ENCODE assay signal across 29 cellular contexts in genomic region chr17:50892101-50892776, GRCh38. TPM values are rescaled to one million over a fixed set of nuclear protein-coding genes. Genes with fewer than 3 reads are reported as not detected.
DNase-seq lines count a peak whose midpoint lies in the region; ATAC-seq, FAIRE-seq and TF ChIP-seq lines count a peak whose summit lies in the region.
"Had no signal": no experiment of that assay in that cellular context is flagged by ENCODE, and none has a peak within 500 bp of the region (broad histone marks: within the 10 kb centered on the region; RNA-seq: fewer than 3 reads in every experiment).

No MANE protein-coding gene starts in this region.

- no peak overlapping the region for H2BK15ac ChIP-seq in H9 (ENCODE audit: low read depth, low read length)

- peaks cover 0 to 12% (median 10%) of the 10 kb centered on the region in 3 donors for H3K27me3 Mint-ChIP-seq in immature natural killer cell (ENCODE audit: low read depth in 3 of 3)
- no peaks in the 10 kb centered on the region for H3K27me3 Mint-ChIP-seq in H9 (ENCODE audit: low read depth)

- H4K5ac ChIP-seq in H9 (ENCODE audit: insufficient read length, low read depth, low read length): no peak overlapping the region

- FAIRE-seq in HepG2 (lab: Jason Lieb, UNC): peak; percentile 56
- peak; percentile 51 for FAIRE-seq in K562 (lab: Jason Lieb, UNC)
- FAIRE-seq: HTR-8/SVneo, kidney had no signal

- H2BK12ac ChIP-seq in H9 (ENCODE audit: insufficient read length, low read depth, low read length): no peak overlapping the region

- H3K4me3 Mint-ChIP-seq in immature natural killer cell (no peak overlapping the region), H9 (no peak overlapping the region)
- H3K4me3 Mint-ChIP-seq: CD14-positive monocyte had no signal

- H3K79me1 ChIP-seq in H9 (ENCODE audit: insufficient read depth, low read depth, low read length, poor library complexity, severe bottlenecking): no peaks in the 10 kb centered on the region

- H3K56ac ChIP-seq in H9 (ENCODE audit: insufficient read length, low read depth, low read length): no peak overlapping the region

- BruUV-seq in HepG2 (replicated peaks; lab: Mats Ljungman, UMichigan): no TSS peak
- BruUV-seq in K562 (replicated peaks; lab: Mats Ljungman, UMichigan): no TSS peak

- no peak overlapping the region for H3K23ac ChIP-seq in H9 (ENCODE audit: insufficient read length, low read depth, low read length)

- H3K4me3 ChIP-seq in HepG2 (replicated peaks in 1 of 3; ENCODE audit: insufficient read depth in 1 of 3, low read depth in 2 of 3, low read length in 3 of 3) (peak overlapping the region; percentile 52 to 72 (median 62)), right lobe of liver (no peak overlapping the region), K562 (no peak overlapping the region)
- H3K4me3 ChIP-seq: HAP-1, right atrium auricular region, SK-N-MC, uterus had no signal

- no peak overlapping the region for H2BK5ac ChIP-seq in H9 (ENCODE audit: insufficient read length, low read length)

- H3K27me3 ChIP-seq in HepG2 (ENCODE audit: control insufficient read depth in 1 of 2, insufficient read depth in 2 of 2, low read length in 2 of 2): no peaks in the 10 kb centered on the region
- no peaks in the 10 kb centered on the region for H3K27me3 ChIP-seq in right lobe of liver
- no peaks in the 10 kb centered on the region for H3K27me3 ChIP-seq in K562 (ENCODE audit: control insufficient read depth in 2 of 2, insufficient read depth in 2 of 2, low read length in 2 of 2)
- no peaks in the 10 kb centered on the region for H3K27me3 ChIP-seq in H9 (ENCODE audit: insufficient read depth, low read length)
- H3K27me3 ChIP-seq: right atrium auricular region, uterus had no signal

- TF ChIP-seq CTCF in HepG2 (CRISPR knock-in tag; IDR thresholded peaks at IDR 0.05) (0 out of 2 replicates have a peak, but pooled peaks have one; percentile 6), right lobe of liver (IDR thresholded peaks at IDR 0.05) (no peak), K562 (IDR thresholded peaks at IDR 0.05 in 2 of 3, conservative IDR thresholded peaks at IDR 0.05 in 1 of 3; ENCODE audit: insufficient read depth in 2 of 3, low read depth in 1 of 3, low read length in 3 of 3) (no peak), H9 (conservative IDR thresholded peaks at IDR 0.05) (no peak)

- CTCF ChIA-PET in HepG2 (lab: Yijun Ruan, JAX; ENCODE audit: low intra/inter-chr PET ratio, low total read pairs) (no interaction called here), K562 (lab: Yijun Ruan, JAX; ENCODE audit: low intra/inter-chr PET ratio) (no interaction called here)

- no peak overlapping the region for H4K8ac ChIP-seq in H9 (replicated peaks; ENCODE audit: insufficient read length, low read depth, low read length)

- H4K91ac ChIP-seq in H9 (ENCODE audit: insufficient read length, low read depth, low read length): no peak overlapping the region

- no peak overlapping the region for H3K4ac ChIP-seq in H9 (ENCODE audit: low read depth, low read length)

- H3K14ac ChIP-seq in H9 (ENCODE audit: insufficient read depth, low read length): no peak overlapping the region

- no peaks in the 10 kb centered on the region for H3K36me3 Mint-ChIP-seq in immature natural killer cell
- no peaks in the 10 kb centered on the region for H3K36me3 Mint-ChIP-seq in H9 (ENCODE audit: insufficient read depth in 1 of 3, low read depth in 3 of 3)
- H3K36me3 Mint-ChIP-seq: CD14-positive monocyte had no signal

- no peak for ATAC-seq in HepG2
- no peak for ATAC-seq in right lobe of liver
- no peak for ATAC-seq in K562

- H2AFZ ChIP-seq in HepG2 (ENCODE audit: low read length): no peak overlapping the region
- no peak overlapping the region for H2AFZ ChIP-seq in K562 (ENCODE audit: low read depth, low read length)
- no peak overlapping the region for H2AFZ ChIP-seq in H9 (ENCODE audit: low read length)

- TF ChIP-seq RAD21 in HepG2 (CRISPR knock-in tag; IDR thresholded peaks at IDR 0.05): no peak
- no peak for TF ChIP-seq RAD21 in K562 (CRISPR knock-in tag; conservative IDR thresholded peaks at IDR 0.05 in 1 of 2, IDR thresholded peaks at IDR 0.05 in 1 of 2)

- no peak overlapping the region for H2BK120ac ChIP-seq in H9 (ENCODE audit: low read depth, low read length, poor library complexity, severe bottlenecking)

- no peaks in the 10 kb centered on the region for H3K23me2 ChIP-seq in H9 (ENCODE audit: insufficient read length, low read depth, low read length, poor library complexity, severe bottlenecking)

- peaks cover under 1 to 7% of the 10 kb centered on the region in 2 donors for H3K4me1 Mint-ChIP-seq in immature natural killer cell
- H3K4me1 Mint-ChIP-seq in H9: peaks cover 37 to 39% of the 10 kb centered on the region in 2 experiments

- H4K20me1 ChIP-seq in HepG2 (ENCODE audit: insufficient read depth, low read length) (no peaks in the 10 kb centered on the region), K562 (replicated peaks; ENCODE audit: control insufficient read depth, insufficient read depth, low read length) (no peaks in the 10 kb centered on the region), H9 (ENCODE audit: control insufficient read depth, insufficient read depth, insufficient read length) (no peaks in the 10 kb centered on the region)

- H3K79me2 ChIP-seq in HepG2 (ENCODE audit: insufficient read depth, low read length) (peaks cover 10% of the 10 kb centered on the region), K562 (ENCODE audit: control insufficient read depth, insufficient read depth, low read length) (no peaks in the 10 kb centered on the region), H9 (ENCODE audit: insufficient read depth, low read length) (no peaks in the 10 kb centered on the region)

- H3K9me3 Mint-ChIP-seq in immature natural killer cell: no peaks in the 10 kb centered on the region
- H3K9me3 Mint-ChIP-seq in H9: no peaks in the 10 kb centered on the region
- H3K9me3 Mint-ChIP-seq: CD14-positive monocyte had no signal

- H3K9me3 ChIP-seq in HepG2 (ENCODE audit: low read length): no peaks in the 10 kb centered on the region
- H3K9me3 ChIP-seq in right lobe of liver: no peaks in the 10 kb centered on the region
- no peaks in the 10 kb centered on the region for H3K9me3 ChIP-seq in K562 (replicated peaks; ENCODE audit: control insufficient read depth, insufficient read depth, low read depth, low read length)
- no peaks in the 10 kb centered on the region for H3K9me3 ChIP-seq in H9 (ENCODE audit: control insufficient read depth, low read depth, low read length)
- H3K9me3 ChIP-seq: HAP-1, right atrium auricular region, uterus had no signal

- H3T11ph ChIP-seq in H9 (ENCODE audit: low read length): no peak overlapping the region

- in situ Hi-C loops in HepG2 (cut with HindIII; ENCODE audit: extremely low pct_ligation_motif_present, low pct_unique_long_range_greater_than_20kb) (no loop called here), K562 (cut with MboI) (no loop called here)

- intact Hi-C loops in HepG2 (cut with micrococcal nuclease; ENCODE audit: unreplicated experiment): loop anchor here (2.0 kb wide), 2 partner anchors 17 to 25 kb away; partner anchors contain the start of gene TOB1
- intact Hi-C loops in right lobe of liver (cut with DNase I): no loop called here
- intact Hi-C loops in K562 (cut with micrococcal nuclease): no loop called here

- H3K36me3 ChIP-seq in HepG2 (replicated peaks in 1 of 2; ENCODE audit: control insufficient read depth in 1 of 2, insufficient read depth in 2 of 2, low read length in 2 of 2): no peaks in the 10 kb centered on the region
- H3K36me3 ChIP-seq in right lobe of liver: no peaks in the 10 kb centered on the region
- H3K36me3 ChIP-seq in K562 (ENCODE audit: control insufficient read depth, insufficient read depth, low read length): no peaks in the 10 kb centered on the region
- H3K36me3 ChIP-seq: HAP-1, right atrium auricular region, uterus had no signal

- no peak overlapping the region for H3K18ac ChIP-seq in H9 (ENCODE audit: insufficient read length, low read depth, low read length)

- no peak overlapping the region for H2AK5ac ChIP-seq in H9 (ENCODE audit: insufficient read length, low read length)

- peak; percentile 72 for DNase-seq in HepG2 (ENCODE audit: low spot score)
- DNase-seq in right lobe of liver: no peak
- DNase-seq in K562 (ENCODE audit: extremely low read depth in 1 of 4, low spot score in 3 of 4): peak in 1 of 4 experiments; percentile 4
- peak; percentile 46 for DNase-seq in left kidney (ENCODE audit: low read depth, low spot score)
- DNase-seq in activated T-cell treated with anti-CD3 and anti-CD28 coated beads, Interleukin-2, amount 50 U/mL, for 1 hour: no peak
- no peak for DNase-seq in AML-193 (lab: John Stamatoyannopoulos, UW)
- no peak for DNase-seq in immature natural killer cell
- no peak for DNase-seq in H9
- DNase-seq: ACHN; activated CD4-positive, alpha-beta T cell treated with anti-CD3 and anti-CD28 coated beads, Interleukin-2, amount 50 U/mL, for 4 hours; activated gamma-delta T cell treated with Interleukin-2 at 50 U/mL for 16 hours; dermis blood vessel endothelial cell; DND-41; foreskin fibroblast; hippocampal formation; kidney; NCI-H2171; NCI-H82; occipital lobe; stimulated activated CD4-positive, alpha-beta T cell treated with anti-CD3 and anti-CD28 coated beads, Interleukin-15, amount 100 ng/mL, for 24 hours; T-helper 2 cell; uterus had no signal

- TF ChIP-seq POLR2A in HepG2 (IDR thresholded peaks at IDR 0.05; ENCODE audit: insufficient read depth in 1 of 2, low read depth in 2 of 2, low read length in 2 of 2) (0 out of 4 replicates have a peak, but pooled peaks of 1 of the 2 experiments have one; percentile 29), right lobe of liver (IDR thresholded peaks at IDR 0.05) (no peak), K562 (conservative IDR thresholded peaks at IDR 0.05) (no peak)

- H3K9me1 ChIP-seq in K562 (ENCODE audit: control insufficient read depth, insufficient read depth, low read length): no peaks in the 10 kb centered on the region

- no peak overlapping the region for H2BK20ac ChIP-seq in H9 (ENCODE audit: low read depth, low read length, poor library complexity, severe bottlenecking)

- H3K4me1 ChIP-seq in HepG2 (ENCODE audit: insufficient read depth, low read length) (peaks cover 81% of the 10 kb centered on the region), right lobe of liver (peaks cover 0 to 25% (median 11%) of the 10 kb centered on the region in 4 donors), K562 (replicated peaks in 1 of 2; ENCODE audit: control insufficient read depth in 2 of 2, insufficient read depth in 2 of 2, low read length in 2 of 2) (peaks cover 7 to 11% of the 10 kb centered on the region in 2 experiments; a peak in 4 of 5 replicates), H9 (ENCODE audit: insufficient read depth, low read length) (peaks cover 7% of the 10 kb centered on the region; the same call in 1 of the 2 replicates)
- H3K4me1 ChIP-seq: HAP-1, right atrium auricular region, uterus had no signal

- TF ChIP-seq EP300 in HepG2 (IDR thresholded peaks at IDR 0.05; ENCODE audit: low read depth in 2 of 2, low read length in 2 of 2) (0 out of 4 replicates have a peak, but pooled peaks of 1 of the 2 experiments have one; percentile 19), HepG2 (CRISPR knock-in tag; IDR thresholded peaks at IDR 0.05; ENCODE audit: borderline replicate concordance) (no peak), K562 (IDR thresholded peaks at IDR 0.05; ENCODE audit: low read length) (no peak)

- H3K27ac ChIP-seq in HepG2 (ENCODE audit: extremely low read length, insufficient read depth, low read length): peak overlapping the region; percentile 84
- no peak overlapping the region for H3K27ac ChIP-seq in right lobe of liver
- H3K27ac ChIP-seq in K562 (ENCODE audit: extremely low read depth, low read depth, low read length): no peak overlapping the region
- H3K27ac ChIP-seq in H9 (ENCODE audit: insufficient read length, low read depth, low read length): no peak overlapping the region
- H3K27ac ChIP-seq: right atrium auricular region, SK-N-MC, VCaP had no signal

- peak overlapping the region; percentile 85 for H3K9ac ChIP-seq in HepG2 (ENCODE audit: insufficient read depth, low read depth, low read length)
- no peak overlapping the region for H3K9ac ChIP-seq in K562 (ENCODE audit: insufficient read depth in 1 of 2, low read depth in 2 of 2, low read length in 2 of 2)
- no peak overlapping the region for H3K9ac ChIP-seq in H9 (ENCODE audit: extremely low read depth, insufficient read length, low read length)

- 9% methylated on average over 10 of the region's 10 CpGs for WGBS in HepG2 (ENCODE audit: low lambda C conversion rate)
- WGBS in right lobe of liver (ENCODE audit: insufficient coverage, low coverage, low lambda C conversion rate, missing lambda C conversion rate): 61% methylated on average over 9 of the region's 10 CpGs
- WGBS in K562 (ENCODE audit: insufficient coverage, low coverage, missing lambda C conversion rate): 60% methylated on average over 6 of the region's 10 CpGs
- no CpG with 5 or more reads among the region's 10 CpGs for WGBS in H9 (ENCODE audit: extremely low coverage, insufficient read length, low lambda C conversion rate)

- POLR2A ChIA-PET in HepG2 (lab: Yijun Ruan, JAX) (interaction anchor here (1.0 to 12.8 kb wide), 13 partner anchors 8 to 240 kb away, joined by 3 to 343 read pairs (median 10); partner anchors contain the start of gene TOB1), K562 (lab: Yijun Ruan, JAX) (interaction anchor here (1.2 to 2.5 kb wide), 3 partner anchors 11 to 26 kb away, joined by 3 to 8 read pairs (median 3); partner anchors contain the start of gene TOB1)

- H3K27ac Mint-ChIP-seq in immature natural killer cell (peak overlapping the region in 1 of 6 donors; percentile 40), H9 (no peak overlapping the region)

- H3K4me2 ChIP-seq in HepG2 (ENCODE audit: low read depth, low read length) (peak overlapping the region; percentile 96), K562 (ENCODE audit: insufficient read depth, low read length) (no peak overlapping the region), H9 (ENCODE audit: insufficient read depth, insufficient read length, low read length) (no peak overlapping the region)

RNA-seq across cellular contexts. Expression of gene TOB1, which starts 26.1 kb away (rescaled TPM):
- total RNA-seq in HepG2 (2016; rRNA removed; fragmentation: Illumina TruSeq; extraction: Trizol) (19.4 and 21.9 TPM in 2 replicates), right lobe of liver (100 to 1,000 TPM in 3 of 6 experiments, 10 to 100 TPM in 3; 36.2 to 222 (median 82.1) TPM), K562 (2014; rRNA removed) (4.8 and 13.9 TPM in 2 replicates), K562 (2014; rRNA removed; fragmentation: Illumina TruSeq; extraction: Trizol) (12.4 and 13.2 TPM in 2 replicates), K562 (2015; rRNA removed; fragmentation: Illumina TruSeq; extraction: Trizol) (13.2 TPM in 2 replicates), K562 (2021) (29.9 and 31.0 TPM in 2 replicates), H9 (2021) (31.2 and 31.6 TPM in 2 replicates)
- 4.8 and 6.1 TPM in 2 replicates for total RNA-seq in HepG2 (2016; cell fraction: cytosol; rRNA removed; fragmentation: Illumina TruSeq; extraction: Trizol; ENCODE audit: low read depth)
- 15.4 and 18.3 TPM in 2 replicates for total RNA-seq in HepG2 (2016; cell fraction: insoluble cytoplasmic fraction; rRNA removed; fragmentation: Illumina TruSeq; extraction: Trizol)
- total RNA-seq in HepG2 (2016; cell fraction: membrane; rRNA removed; fragmentation: Illumina TruSeq; extraction: Trizol): 17.3 and 20.5 TPM in 2 replicates
- total RNA-seq in HepG2 (2016; cell fraction: nucleus; rRNA removed; fragmentation: Illumina TruSeq; extraction: Trizol): 32.5 and 39.5 TPM in 2 replicates
- polyA plus RNA-seq in HepG2 (2011; rRNA removed) (52.5 and 57.7 TPM in 2 replicates), K562 (2011; rRNA removed) (10.5 and 10.8 TPM in 2 replicates), K562 (2014; fragmentation: Illumina TruSeq; extraction: Trizol) (14.9 and 17.6 TPM in 2 replicates), K562 (2014; fragmentation: Nextera tagmentation; extraction: Ambion mirVana) (10 to 100 TPM; 44.9 to 63.7 TPM), K562 (2014; rRNA removed) (10.9 and 11.8 TPM in 2 replicates), immature natural killer cell (10 to 100 TPM in 2 of 3 donors, 1 to 10 TPM in 1; 8.9 to 23.7 (median 10.3) TPM)
- 34.6 and 53.8 TPM in 2 replicates for polyA plus RNA-seq in HepG2 (2011; cell fraction: cytosol; rRNA removed)
- polyA plus RNA-seq in HepG2 (2011; cell fraction: nucleus; rRNA removed): 22.7 and 27.8 TPM in 2 replicates
- 77.1 and 86.3 TPM in 2 replicates for polyA plus RNA-seq in HepG2 (2012)
- 11.4 and 11.5 TPM in 2 replicates for polyA plus RNA-seq in HepG2 (2016; cell fraction: cytosol; fragmentation: Illumina TruSeq; extraction: Trizol; ENCODE audit: low read depth)
- 38.0 and 41.3 TPM in 2 replicates for polyA plus RNA-seq in HepG2 (2016; cell fraction: insoluble cytoplasmic fraction; fragmentation: Illumina TruSeq; extraction: Trizol; ENCODE audit: low read depth)
- polyA plus RNA-seq in HepG2 (2016; cell fraction: membrane; fragmentation: Illumina TruSeq; extraction: Trizol; ENCODE audit: low read depth): 23.3 and 26.8 TPM in 2 replicates
- 96.0 and 102 TPM in 2 replicates for polyA plus RNA-seq in HepG2 (2016; cell fraction: nucleus; fragmentation: Illumina TruSeq; extraction: Trizol; ENCODE audit: insufficient read depth, low read depth)
- polyA minus RNA-seq in HepG2 (2011; rRNA and poly(A)+ RNA removed; ENCODE audit: low replicate concordance): 82.9 and 106 TPM in 2 replicates
- 53.5 and 57.1 TPM in 2 replicates for polyA minus RNA-seq in HepG2 (2011; cell fraction: cytosol; rRNA and poly(A)+ RNA removed)
- 28.7 and 29.6 TPM in 2 replicates for polyA minus RNA-seq in HepG2 (2011; cell fraction: nucleus; rRNA and poly(A)+ RNA removed)
- 10.4 and 18.1 TPM in 2 replicates for total RNA-seq in K562 (2011; cell fraction: chromatin; rRNA removed; ENCODE audit: low replicate concordance)
- 14.8 and 18.2 TPM in 2 replicates for total RNA-seq in K562 (2011; cell fraction: nucleolus; rRNA removed)
- total RNA-seq in K562 (2011; cell fraction: nucleoplasm; rRNA removed): 19.9 and 21.5 TPM in 2 replicates
- polyA plus RNA-seq in K562 (2011; cell fraction: cytosol; rRNA removed): 8.5 and 9.7 TPM in 2 replicates
- polyA plus RNA-seq in K562 (2011; cell fraction: nucleus; rRNA removed): 17.6 and 24.1 TPM in 2 replicates
- 16.9 and 24.9 TPM in 2 replicates for polyA plus RNA-seq in K562 (2012)
- 19.1 and 19.5 TPM in 2 replicates for polyA minus RNA-seq in K562 (2011; rRNA and poly(A)+ RNA removed)
- 13.5 and 14.2 TPM in 2 replicates for polyA minus RNA-seq in K562 (2011; cell fraction: cytosol; rRNA and poly(A)+ RNA removed)
- 22.5 and 23.9 TPM in 2 replicates for polyA minus RNA-seq in K562 (2011; cell fraction: nucleus; rRNA and poly(A)+ RNA removed)

RNA-seq across cellular contexts. Expression of gene WFIKKN2, which starts 56.9 kb away (rescaled TPM):
- total RNA-seq in HepG2 (2016; rRNA removed; fragmentation: Illumina TruSeq; extraction: Trizol) (not detected in 2 replicates), right lobe of liver (not detected), K562 (2014; rRNA removed) (not detected in 2 replicates), K562 (2014; rRNA removed; fragmentation: Illumina TruSeq; extraction: Trizol) (not detected in 2 replicates), K562 (2015; rRNA removed; fragmentation: Illumina TruSeq; extraction: Trizol) (not detected in 2 replicates), K562 (2021) (0.07 TPM in 1 of 2 replicates, not detected in the other), H9 (2021) (1.0 and 1.1 TPM in 2 replicates)
- total RNA-seq in HepG2 (2016; cell fraction: cytosol; rRNA removed; fragmentation: Illumina TruSeq; extraction: Trizol; ENCODE audit: low read depth): not detected in 2 replicates
- 0.02 TPM in 1 of 2 replicates, not detected in the other for total RNA-seq in HepG2 (2016; cell fraction: insoluble cytoplasmic fraction; rRNA removed; fragmentation: Illumina TruSeq; extraction: Trizol)
- total RNA-seq in HepG2 (2016; cell fraction: membrane; rRNA removed; fragmentation: Illumina TruSeq; extraction: Trizol): not detected in 2 replicates
- not detected in 2 replicates for total RNA-seq in HepG2 (2016; cell fraction: nucleus; rRNA removed; fragmentation: Illumina TruSeq; extraction: Trizol)
- polyA plus RNA-seq in HepG2 (2011; rRNA removed) (not detected in 2 replicates), K562 (2011; rRNA removed) (not detected in 2 replicates), K562 (2014; fragmentation: Illumina TruSeq; extraction: Trizol) (not detected in 2 replicates), K562 (2014; fragmentation: Nextera tagmentation; extraction: Ambion mirVana) (not detected), K562 (2014; rRNA removed) (not detected in 2 replicates), immature natural killer cell (not detected)
- 0.01 TPM in 2 replicates for polyA plus RNA-seq in HepG2 (2011; cell fraction: cytosol; rRNA removed)
- 0.06 TPM in 1 of 2 replicates, not detected in the other for polyA plus RNA-seq in HepG2 (2011; cell fraction: nucleus; rRNA removed)
- polyA plus RNA-seq in HepG2 (2012): not detected in 2 replicates
- not detected in 2 replicates for polyA plus RNA-seq in HepG2 (2016; cell fraction: cytosol; fragmentation: Illumina TruSeq; extraction: Trizol; ENCODE audit: low read depth)
- polyA plus RNA-seq in HepG2 (2016; cell fraction: insoluble cytoplasmic fraction; fragmentation: Illumina TruSeq; extraction: Trizol; ENCODE audit: low read depth): not detected in 2 replicates
- not detected in 2 replicates for polyA plus RNA-seq in HepG2 (2016; cell fraction: membrane; fragmentation: Illumina TruSeq; extraction: Trizol; ENCODE audit: low read depth)
- 0.12 TPM in 1 of 2 replicates, not detected in the other for polyA plus RNA-seq in HepG2 (2016; cell fraction: nucleus; fragmentation: Illumina TruSeq; extraction: Trizol; ENCODE audit: insufficient read depth, low read depth)
- not detected in 2 replicates for polyA minus RNA-seq in HepG2 (2011; rRNA and poly(A)+ RNA removed; ENCODE audit: low replicate concordance)
- not detected in 2 replicates for polyA minus RNA-seq in HepG2 (2011; cell fraction: cytosol; rRNA and poly(A)+ RNA removed)
- not detected in 2 replicates for polyA minus RNA-seq in HepG2 (2011; cell fraction: nucleus; rRNA and poly(A)+ RNA removed)
- not detected in 2 replicates for total RNA-seq in K562 (2011; cell fraction: chromatin; rRNA removed; ENCODE audit: low replicate concordance)
- not detected in 2 replicates for total RNA-seq in K562 (2011; cell fraction: nucleolus; rRNA removed)
- total RNA-seq in K562 (2011; cell fraction: nucleoplasm; rRNA removed): not detected in 2 replicates
- not detected in 2 replicates for polyA plus RNA-seq in K562 (2011; cell fraction: cytosol; rRNA removed)
- polyA plus RNA-seq in K562 (2011; cell fraction: nucleus; rRNA removed): 0.04 TPM in 1 of 2 replicates, not detected in the other
- polyA plus RNA-seq in K562 (2012): 0.01 and 0.03 TPM in 2 replicates
- polyA minus RNA-seq in K562 (2011; rRNA and poly(A)+ RNA removed): not detected in 2 replicates
- polyA minus RNA-seq in K562 (2011; cell fraction: cytosol; rRNA and poly(A)+ RNA removed): not detected in 2 replicates
- polyA minus RNA-seq in K562 (2011; cell fraction: nucleus; rRNA and poly(A)+ RNA removed): not detected in 2 replicates
- total RNA-seq: dermis blood vessel endothelial cell, lung microvascular endothelial cell had no signal
- polyA plus RNA-seq: CD14-positive monocyte had no signal

Comparison
In these comparisons a context has a peak if more than half of its experiments do, and no peak if none do; other contexts are left out.
1. DNase-seq: peak in HepG2 (single experiment) and left kidney (single experiment); none in right lobe of liver (0 of 3), activated T-cell treated with anti-CD3 and anti-CD28 coated beads, Interleukin-2, amount 50 U/mL, for 1 hour (single experiment), AML-193 (0 of 2), immature natural killer cell (0 of 3) and H9 (single experiment).
2. H3K4me3 ChIP-seq: peak in HepG2 (3 of 3); none in right lobe of liver (0 of 3) and K562 (single experiment).
3. Of the 241 proteins assayed by ChIP-seq in both HepG2 and K562: peak only in HepG2: CTCF, KAT7, MEF2D, NR2F6, SIN3A, TGIF2 and 2 more; only in K562: none; in both: none; in neither: 231; mixed calls (peak in some experiments, not most) for 2.